In genomic region chr2:48230834-48231233, GRCh38 we compare ENCODE assay signal across 24 cellular contexts.
A peak's percentile ranks its signal among the peaks of the same experiment; 100 is the strongest.
DNase-seq lines count a peak whose midpoint lies in the region; ATAC-seq and TF ChIP-seq lines count a peak whose summit lies in the region.
"Had no signal": no experiment of that assay in that cellular context is flagged by ENCODE, and none has a peak within 500 bp of the region (broad histone marks: within the 10 kb centered on the region; RNA-seq: fewer than 3 reads in every experiment).

No MANE protein-coding gene starts in this region.

- TF ChIP-seq CTCF in VCaP (conservative IDR thresholded peaks at IDR 0.05), result no peak
- TF ChIP-seq CTCF in WTC11 (IDR thresholded peaks at IDR 0.05), result no peak

- ATAC-seq in WTC11, result no peak
- ATAC-seq in HG03097 (IDR thresholded peaks at IDR 0.05; ENCODE audit: low FRiP score, unreplicated experiment), result no peak
- ATAC-seq in HG03095 (IDR thresholded peaks at IDR 0.05; ENCODE audit: unreplicated experiment), result no peak
- ATAC-seq: GM12878 had no signal

- POLR2A ChIA-PET in WTC11 (lab: Charles Lee), result no interaction called here

- CTCF ChIA-PET in WTC11 (lab: Charles Lee), result no interaction called here

- no peak overlapping the region for H3K27ac Mint-ChIP-seq in WTC11
- peak overlapping the region; percentile 43 for H3K27ac Mint-ChIP-seq in dendritic cell treated with granulocyte-macrophage colony-stimulating factor and Interleukin-4, amounts not matched to agents 40 ng/mL and 50 ng/mL, for 4 days
- H3K27ac Mint-ChIP-seq: CD14-positive monocyte; CD4-positive, alpha-beta memory T cell; CD4-positive, CD25-positive, alpha-beta regulatory T cell; CD8-positive, alpha-beta memory T cell had no signal

- H3K9me3 Mint-ChIP-seq in WTC11, result no peaks in the 10 kb centered on the region
- no peaks in the 10 kb centered on the region for H3K9me3 Mint-ChIP-seq in dendritic cell treated with granulocyte-macrophage colony-stimulating factor and Interleukin-4, amounts not matched to agents 40 ng/mL and 50 ng/mL, for 4 days

- peak overlapping the region; percentile 40 for H3K27ac ChIP-seq in VCaP
- H3K27ac ChIP-seq: BLaER1 had no signal

- H3K36me3 Mint-ChIP-seq in WTC11, result no peaks in the 10 kb centered on the region
- no peaks in the 10 kb centered on the region for H3K36me3 Mint-ChIP-seq in dendritic cell treated with granulocyte-macrophage colony-stimulating factor and Interleukin-4, amounts not matched to agents 40 ng/mL and 50 ng/mL, for 4 days (ENCODE audit: low read depth)
- H3K36me3 Mint-ChIP-seq: CD14-positive monocyte; CD4-positive, alpha-beta memory T cell; CD8-positive, alpha-beta memory T cell had no signal

- H3K27me3 Mint-ChIP-seq in WTC11 (ENCODE audit: low read depth), result no peaks in the 10 kb centered on the region
- H3K27me3 Mint-ChIP-seq in dendritic cell treated with granulocyte-macrophage colony-stimulating factor and Interleukin-4, amounts not matched to agents 40 ng/mL and 50 ng/mL, for 4 days, result no peaks in the 10 kb centered on the region
- H3K27me3 Mint-ChIP-seq: CD4-positive, alpha-beta memory T cell; CD4-positive, CD25-positive, alpha-beta regulatory T cell; CD8-positive, alpha-beta memory T cell had no signal

- intact Hi-C loops in dendritic cell treated with granulocyte-macrophage colony-stimulating factor and Interleukin-4, amounts not matched to agents 40 ng/mL and 50 ng/mL, for 4 days (cut with micrococcal nuclease), result no loop called here

- DNase-seq in WTC11 (ENCODE audit: low spot score) (no peak), NCI-H510A treated with DMSO at 0.1 percent for 48 hours (lab: John Stamatoyannopoulos, UW) (no peak)
- DNase-seq: 8988T; ACHN; BE2C; C1 segment of cervical spinal cord; CD4-positive, alpha-beta memory T cell; CD4-positive, CD25-positive, alpha-beta regulatory T cell; CD8-positive, alpha-beta memory T cell; COR-L47; DMS 273 treated with DMSO at 0.1 percent for 48 hours; DMS153; DMS53; DMS79; DND-41; EL; GDM1 had no signal

- H3K4me1 Mint-ChIP-seq in WTC11, result no peaks in the 10 kb centered on the region
- peaks cover 10% of the 10 kb centered on the region for H3K4me1 Mint-ChIP-seq in dendritic cell treated with granulocyte-macrophage colony-stimulating factor and Interleukin-4, amounts not matched to agents 40 ng/mL and 50 ng/mL, for 4 days (ENCODE audit: low read depth)

- no peak overlapping the region for H3K4me3 Mint-ChIP-seq in WTC11
- H3K4me3 Mint-ChIP-seq in dendritic cell treated with granulocyte-macrophage colony-stimulating factor and Interleukin-4, amounts not matched to agents 40 ng/mL and 50 ng/mL, for 4 days, result no peak overlapping the region
- H3K4me3 Mint-ChIP-seq: CD14-positive monocyte; CD4-positive, alpha-beta memory T cell; CD4-positive, CD25-positive, alpha-beta regulatory T cell; CD8-positive, alpha-beta memory T cell had no signal

TF ChIP-seq in WTC11, 78 proteins besides CTCF, POLR2A, EP300 and RAD21:
- no peak for TF ChIP-seq IRF2 (CRISPR knock-in tag; IDR thresholded peaks at IDR 0.05; ENCODE audit: borderline replicate concordance, low read depth)
- TF ChIP-seq PRDM15 (CRISPR knock-in tag; IDR thresholded peaks at IDR 0.05), result 0 out of 2 replicates have a peak, but pooled peaks have one; percentile 17
- no peak for TF ChIP-seq HMGA2 (CRISPR knock-in tag; IDR thresholded peaks at IDR 0.05)
TF ChIP-seq in WTC11: peak in this region for 1.
